ENCODE assay signal across 33 cellular contexts in genomic region chr16:24297375-24297774, GRCh38. TPM values are rescaled to one million over a fixed set of nuclear protein-coding genes. Genes with fewer than 3 reads are reported as not detected.
"Had no signal": no experiment of that assay in that cellular context is flagged by ENCODE, and none has a peak within 500 bp of the region (broad histone marks: within the 10 kb centered on the region; RNA-seq: fewer than 3 reads in every experiment).

No MANE protein-coding gene starts in this region.

- H3K4me1 ChIP-seq: adrenal gland, body of pancreas, breast epithelium had no signal

- H3K4me3 Mint-ChIP-seq: activated B cell treated with CpG ODN at 0.5 μM for 24 hours; activated CD4-positive, alpha-beta memory T cell treated with anti-CD3 and anti-CD28 coated beads for 36 hours; activated naive CD4-positive, alpha-beta T cell treated with anti-CD3 and anti-CD28 coated beads for 36 hours; activated T-cell treated with anti-CD3 and anti-CD28 coated beads, Interleukin-2, amount 50 U/mL, for 4 hours; activated T-helper 1 cell treated with anti-CD3 and anti-CD28 coated beads, Interleukin-12 subunit alpha, Interleukin-12 subunit beta, Interleukin-2, Interleukin-4 antibody, amounts not matched to agents 30 ng/mL and 10 ng/mL and 1 ng/mL, durations not matched to agents 14 hours and 24 hours and 36 hours had no signal

- H3K4me3 ChIP-seq: adrenal gland, body of pancreas, breast epithelium had no signal

- H3K9me3 ChIP-seq: adrenal gland, body of pancreas had no signal

- H3K36me3 ChIP-seq: adrenal gland, breast epithelium had no signal

- H3K27me3 ChIP-seq: adrenal gland had no signal

- H3K27ac Mint-ChIP-seq: activated B cell treated with CpG ODN at 0.5 μM for 24 hours; activated CD4-positive, alpha-beta memory T cell treated with anti-CD3 and anti-CD28 coated beads for 36 hours; activated naive CD4-positive, alpha-beta T cell treated with anti-CD3 and anti-CD28 coated beads for 36 hours; activated naive CD4-positive, alpha-beta T cell treated with anti-CD3 and anti-CD28 coated beads, Interleukin-2, amount 50 U/mL, for 72 hours; activated T-helper 1 cell treated with anti-CD3 and anti-CD28 coated beads, Interleukin-12 subunit alpha, Interleukin-12 subunit beta, Interleukin-2, Interleukin-4 antibody, amounts not matched to agents 30 ng/mL and 10 ng/mL and 1 ng/mL, durations not matched to agents 14 hours and 24 hours and 36 hours had no signal

- DNase-seq: activated B cell treated with CpG ODN at 0.5 μM for 24 hours; activated CD4-positive, alpha-beta memory T cell treated with anti-CD3 and anti-CD28 coated beads for 36 hours; activated CD4-positive, alpha-beta T cell treated with anti-CD3 and anti-CD28 coated beads for 4 hours; activated CD4-positive, alpha-beta T cell treated with anti-CD3 and anti-CD28 coated beads, Interleukin-2, amount 50 U/mL, for 1 hour; activated CD4-positive, CD25-positive, alpha-beta regulatory T cell treated with anti-CD3 and anti-CD28 coated beads, Interleukin-2, amount 50 U/mL, for 72 hours; activated CD8-positive, alpha-beta memory T cell treated with anti-CD3 and anti-CD28 coated beads, Interleukin-2, amount 50 U/mL, for 4 hours; activated gamma-delta T cell treated with Interleukin-2 at 50 U/mL for 16 hours; activated naive CD4-positive, alpha-beta T cell treated with anti-CD3 and anti-CD28 coated beads for 36 hours; activated T-cell treated with anti-CD3 and anti-CD28 coated beads for 4 hours; activated T-cell treated with anti-CD3 and anti-CD28 coated beads, Interleukin-2, amount 50 U/mL, for 4 hours; adrenal gland; body of pancreas; Karpas-422; NCI-H1105; NCI-H1436; NCI-H1694; NCI-H2081; NCI-H226; NCI-H446 treated with DMSO at 0.1 percent for 48 hours; NCI-H524 treated with DMSO at 0.1 percent for 48 hours; OCI-M1; Right ventricle myocardium superior; SW 1271; T-helper 1 cell; T-helper 2 cell; T-helper 9 cell had no signal

- H3K27ac ChIP-seq: adrenal gland, body of pancreas, breast epithelium, VCaP had no signal

- H3K4me1 Mint-ChIP-seq: activated B cell treated with CpG ODN at 0.5 μM for 24 hours had no signal

- ATAC-seq: activated naive CD4-positive, alpha-beta T cell treated with anti-CD3 and anti-CD28 coated beads, Interleukin-2, amount 50 U/mL, for 72 hours; activated T-cell treated with anti-CD3 and anti-CD28 coated beads, Interleukin-2, amount 50 U/mL, for 4 hours; body of pancreas had no signal

- H3K36me3 Mint-ChIP-seq: activated naive CD4-positive, alpha-beta T cell treated with anti-CD3 and anti-CD28 coated beads, Interleukin-2, amount 50 U/mL, for 72 hours had no signal

- H3K9me3 Mint-ChIP-seq: activated B cell treated with CpG ODN at 0.5 μM for 24 hours; activated CD4-positive, alpha-beta memory T cell treated with anti-CD3 and anti-CD28 coated beads for 36 hours; activated naive CD4-positive, alpha-beta T cell treated with anti-CD3 and anti-CD28 coated beads for 36 hours; activated naive CD4-positive, alpha-beta T cell treated with anti-CD3 and anti-CD28 coated beads, Interleukin-2, amount 50 U/mL, for 72 hours; activated T-cell treated with anti-CD3 and anti-CD28 coated beads, Interleukin-2, amount 50 U/mL, for 4 hours; activated T-helper 1 cell treated with anti-CD3 and anti-CD28 coated beads, Interleukin-12 subunit alpha, Interleukin-12 subunit beta, Interleukin-2, Interleukin-4 antibody, amounts not matched to agents 30 ng/mL and 10 ng/mL and 1 ng/mL, durations not matched to agents 14 hours and 24 hours and 36 hours had no signal

RNA-seq across cellular contexts. Expression of gene CACNG3, which starts 41.2 kb away (rescaled TPM):
- total RNA-seq: activated B cell treated with CpG ODN at 0.5 μM for 24 hours; activated CD4-positive, alpha-beta memory T cell treated with anti-CD3 and anti-CD28 coated beads for 36 hours; activated naive CD4-positive, alpha-beta T cell treated with anti-CD3 and anti-CD28 coated beads for 36 hours; activated naive CD4-positive, alpha-beta T cell treated with anti-CD3 and anti-CD28 coated beads, Interleukin-2, amount 50 U/mL, for 72 hours; activated T-cell treated with anti-CD3 and anti-CD28 coated beads, Interleukin-2, amount 50 U/mL, for 4 hours; activated T-helper 1 cell treated with anti-CD3 and anti-CD28 coated beads, Interleukin-12 subunit alpha, Interleukin-12 subunit beta, Interleukin-2, Interleukin-4 antibody, amounts not matched to agents 30 ng/mL and 10 ng/mL and 1 ng/mL, durations not matched to agents 14 hours and 24 hours and 36 hours; astrocyte; body of pancreas; breast epithelium; cardiac septum; MCF 10A; Right ventricle myocardium superior had no signal
